In genomic region chr1:54114955-54115354, GRCh38 we compare ENCODE assay signal across 25 cellular contexts. TPM values are rescaled to one million over a fixed set of nuclear protein-coding genes. Genes with fewer than 3 reads are reported as not detected.
A peak's percentile ranks its signal among the peaks of the same experiment; 100 is the strongest.
DNase-seq lines count a peak whose midpoint lies in the region; ATAC-seq, FAIRE-seq and TF ChIP-seq lines count a peak whose summit lies in the region.
"Had no signal": no experiment of that assay in that cellular context is flagged by ENCODE, and none has a peak within 500 bp of the region (broad histone marks: within the 10 kb centered on the region; RNA-seq: fewer than 3 reads in every experiment).

No MANE protein-coding gene starts in this region.

- no peaks in the 10 kb centered on the region for H3K9me3 Mint-ChIP-seq in activated naive CD8-positive, alpha-beta T cell treated with anti-CD3 and anti-CD28 coated beads, Interleukin-2, amount 10 ng/mL, durations not matched to agents 7 days and 5 days
- no peaks in the 10 kb centered on the region for H3K9me3 Mint-ChIP-seq in activated naive CD8-positive, alpha-beta T cell treated with anti-CD3 and anti-CD28 coated beads for 36 hours
- no peaks in the 10 kb centered on the region for H3K9me3 Mint-ChIP-seq in chondrocyte (ENCODE audit: low read depth)

- TF ChIP-seq POLR2A in erythroblast (IDR thresholded peaks at IDR 0.05; ENCODE audit: low read length): no peak

- H3K4me3 ChIP-seq in osteoblast (ENCODE audit: insufficient read depth, low read length): no peak overlapping the region
- H3K4me3 ChIP-seq: GM23248, MG63, SJCRH30 had no signal

- H3K36me3 Mint-ChIP-seq in activated naive CD8-positive, alpha-beta T cell treated with anti-CD3 and anti-CD28 coated beads, Interleukin-2, amount 10 ng/mL, durations not matched to agents 7 days and 5 days: no peaks in the 10 kb centered on the region
- H3K36me3 Mint-ChIP-seq in activated naive CD8-positive, alpha-beta T cell treated with anti-CD3 and anti-CD28 coated beads for 36 hours: no peaks in the 10 kb centered on the region
- H3K36me3 Mint-ChIP-seq in chondrocyte (ENCODE audit: low read depth): no peaks in the 10 kb centered on the region

- H2AFZ ChIP-seq in osteoblast (ENCODE audit: low read length): peak overlapping the region; percentile 38
- H2AFZ ChIP-seq: GM23248 had no signal

- ATAC-seq in activated naive CD8-positive, alpha-beta T cell treated with anti-CD3 and anti-CD28 coated beads, Interleukin-2, amount 10 ng/mL, durations not matched to agents 7 days and 5 days (ENCODE audit: low read depth): no peak

- H4K20me1 ChIP-seq in osteoblast (ENCODE audit: insufficient read depth, low read length): no peaks in the 10 kb centered on the region

- DNase-seq in activated naive CD8-positive, alpha-beta T cell treated with anti-CD3 and anti-CD28 coated beads, Interleukin-2, amount 10 ng/mL, durations not matched to agents 7 days and 5 days: peak; percentile 11
- no peak for DNase-seq in activated naive CD8-positive, alpha-beta T cell treated with anti-CD3 and anti-CD28 coated beads for 36 hours
- DNase-seq in chondrocyte (ENCODE audit: low spot score): peak; percentile 28
- DNase-seq in osteoblast (ENCODE audit: insufficient read length, low spot score, missing footprints): no peak
- no peak for DNase-seq in frontal cortex (ENCODE audit: low spot score in 2 of 2)
- no peak for DNase-seq in erythroblast (lab: John Stamatoyannopoulos, UW)
- DNase-seq in NK-92 (lab: John Stamatoyannopoulos, UW; ENCODE audit: unreplicated experiment): no peak
- DNase-seq: DMS53, GDM1, GM23248, HCEC 1CT, MG63, NCI-H1417, NCI-H1694 treated with DMSO at 0.1 percent for 48 hours, NCI-H2107, NCI-H510A treated with DMSO at 0.1 percent for 48 hours, NCI-H774, OCI-M1, SJCRH30 had no signal

- no peak for TF ChIP-seq CTCF in chondrocyte (IDR thresholded peaks at IDR 0.05)
- TF ChIP-seq CTCF in osteoblast (IDR thresholded peaks at IDR 0.05; ENCODE audit: extremely low read depth, low read depth, low read length): no peak

- peaks cover 2% of the 10 kb centered on the region for H3K4me1 Mint-ChIP-seq in activated naive CD8-positive, alpha-beta T cell treated with anti-CD3 and anti-CD28 coated beads, Interleukin-2, amount 10 ng/mL, durations not matched to agents 7 days and 5 days
- H3K4me1 Mint-ChIP-seq in activated naive CD8-positive, alpha-beta T cell treated with anti-CD3 and anti-CD28 coated beads for 36 hours: no peaks in the 10 kb centered on the region
- no peaks in the 10 kb centered on the region for H3K4me1 Mint-ChIP-seq in chondrocyte (ENCODE audit: low read depth)

- H3K27ac ChIP-seq in osteoblast (ENCODE audit: low read depth, low read length): no peak overlapping the region
- H3K27ac ChIP-seq: C4-2B, GM23248, SJCRH30 had no signal

- H3K27ac Mint-ChIP-seq in activated naive CD8-positive, alpha-beta T cell treated with anti-CD3 and anti-CD28 coated beads, Interleukin-2, amount 10 ng/mL, durations not matched to agents 7 days and 5 days: no peak overlapping the region
- H3K27ac Mint-ChIP-seq in activated naive CD8-positive, alpha-beta T cell treated with anti-CD3 and anti-CD28 coated beads for 36 hours: no peak overlapping the region
- H3K27ac Mint-ChIP-seq in chondrocyte (ENCODE audit: unreplicated experiment): no peak overlapping the region

- no peaks in the 10 kb centered on the region for H3K36me3 ChIP-seq in osteoblast (ENCODE audit: insufficient read depth, low read length)
- H3K36me3 ChIP-seq: MG63, SJCRH30 had no signal

- no peak overlapping the region for H3K4me2 ChIP-seq in osteoblast (ENCODE audit: insufficient read depth, low read length)

- peaks cover 12% of the 10 kb centered on the region for H3K4me1 ChIP-seq in osteoblast (ENCODE audit: insufficient read depth, low read length)
- H3K4me1 ChIP-seq: SJCRH30 had no signal

- no peaks in the 10 kb centered on the region for H3K27me3 ChIP-seq in osteoblast (ENCODE audit: insufficient read depth, low read length)
- H3K27me3 ChIP-seq: MG63, SJCRH30 had no signal

- H3K4me3 Mint-ChIP-seq in activated naive CD8-positive, alpha-beta T cell treated with anti-CD3 and anti-CD28 coated beads, Interleukin-2, amount 10 ng/mL, durations not matched to agents 7 days and 5 days: no peak overlapping the region
- H3K4me3 Mint-ChIP-seq in activated naive CD8-positive, alpha-beta T cell treated with anti-CD3 and anti-CD28 coated beads for 36 hours: no peak overlapping the region
- H3K4me3 Mint-ChIP-seq in chondrocyte (ENCODE audit: unreplicated experiment): no peak overlapping the region

- H3K27me3 Mint-ChIP-seq in activated naive CD8-positive, alpha-beta T cell treated with anti-CD3 and anti-CD28 coated beads, Interleukin-2, amount 10 ng/mL, durations not matched to agents 7 days and 5 days: no peaks in the 10 kb centered on the region
- no peaks in the 10 kb centered on the region for H3K27me3 Mint-ChIP-seq in activated naive CD8-positive, alpha-beta T cell treated with anti-CD3 and anti-CD28 coated beads for 36 hours
- H3K27me3 Mint-ChIP-seq in chondrocyte (ENCODE audit: low read depth): no peaks in the 10 kb centered on the region

- H3K79me2 ChIP-seq in osteoblast (ENCODE audit: insufficient read depth, low read length): no peaks in the 10 kb centered on the region

- no peaks in the 10 kb centered on the region for H3K9me3 ChIP-seq in osteoblast (ENCODE audit: low read depth, low read length)
- H3K9me3 ChIP-seq: MG63, SJCRH30 had no signal

- FAIRE-seq in frontal cortex (lab: Jason Lieb, UNC): no peak
- FAIRE-seq: A204.1, D721Med, GM18507, RCC 7860 had no signal

- POLR2A ChIA-PET in activated naive CD8-positive, alpha-beta T cell treated with anti-CD3 and anti-CD28 coated beads, Interleukin-2, amount 10 ng/mL, durations not matched to agents 7 days and 5 days (lab: Charles Lee): no interaction called here

RNA-seq across cellular contexts. Expression of gene CDCP2, which starts 37.8 kb away (rescaled TPM):
- total RNA-seq in activated naive CD8-positive, alpha-beta T cell treated with anti-CD3 and anti-CD28 coated beads, Interleukin-2, amount 10 ng/mL, durations not matched to agents 7 days and 5 days: under 1 TPM; 0.11 to 0.20 TPM
- not detected for total RNA-seq in activated naive CD8-positive, alpha-beta T cell treated with anti-CD3 and anti-CD28 coated beads for 36 hours
- total RNA-seq in chondrocyte (not detected in 3 replicates), osteoblast (not detected in 2 replicates), frontal cortex (not detected)
- total RNA-seq: GM23248, LHCN-M2, SJCRH30 had no signal

Comparison
In these comparisons a context has a peak if more than half of its experiments do, and no peak if none do; other contexts are left out.
1. DNase-seq: peak in activated naive CD8-positive, alpha-beta T cell treated with anti-CD3 and anti-CD28 coated beads, Interleukin-2, amount 10 ng/mL, durations not matched to agents 7 days and 5 days (single experiment) and chondrocyte (single experiment); none in activated naive CD8-positive, alpha-beta T cell treated with anti-CD3 and anti-CD28 coated beads for 36 hours (single experiment), osteoblast (single experiment), frontal cortex (0 of 2), erythroblast (0 of 2) and NK-92 (single experiment).